ENCODE assay signal across 9 cellular contexts in the genomic region with DNA sequence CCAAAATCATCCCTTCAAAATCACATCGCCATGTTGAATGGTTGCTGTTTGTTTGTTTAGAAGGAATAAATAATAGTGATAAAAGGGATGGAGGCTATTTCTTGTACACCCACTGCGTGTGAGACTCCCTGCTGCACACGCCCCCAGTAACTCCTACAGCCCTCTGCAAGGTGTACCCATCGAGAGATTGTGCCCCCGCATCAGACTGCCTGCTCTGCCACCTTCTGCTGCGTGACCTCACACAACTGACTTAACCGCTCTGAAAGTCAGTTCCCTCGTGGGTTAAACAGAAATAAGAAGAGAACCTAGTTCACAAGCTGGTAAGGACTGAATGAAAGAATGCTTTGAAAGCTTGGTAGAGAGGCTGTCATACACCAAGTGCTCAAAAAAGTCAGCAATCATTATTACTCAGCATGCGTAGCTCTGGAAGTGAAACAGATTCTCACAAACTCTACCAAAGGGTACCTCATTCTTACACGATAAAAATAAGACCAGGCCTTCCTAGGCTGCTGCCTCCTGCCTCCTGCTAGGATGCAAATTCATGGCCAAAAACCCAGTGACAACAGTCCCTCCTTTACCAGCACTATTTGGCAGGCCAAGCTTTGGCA.
A peak's percentile ranks its signal among the peaks of the same experiment; 100 is the strongest.
DNase-seq lines count a peak whose midpoint lies in the region; ATAC-seq and TF ChIP-seq lines count a peak whose summit lies in the region.
"Had no signal": no experiment of that assay in that cellular context is flagged by ENCODE, and none has a peak within 500 bp of the region (broad histone marks: within the 10 kb centered on the region; RNA-seq: fewer than 3 reads in every experiment).

No MANE protein-coding gene starts in this region.

- no peaks in the 10 kb centered on the region for H3K36me3 ChIP-seq in stomach
- H3K36me3 ChIP-seq: upper lobe of left lung had no signal

- 70 to 76% (median 73%) methylated on average over 10 of the region's 10 CpGs for WGBS in stomach, 5 donors

- peak; percentile 58 for ATAC-seq in HG03097 (IDR thresholded peaks at IDR 0.05; ENCODE audit: low FRiP score, unreplicated experiment)

- DNase-seq in NCI-H1092 treated with DMSO at 0.1 percent for 48 hours (lab: John Stamatoyannopoulos, UW) = peak; percentile 61
- DNase-seq in NCI-H1092 (lab: John Stamatoyannopoulos, UW) = no peak
- peak; percentile 53 for DNase-seq in choroid plexus epithelial cell (ENCODE audit: low read depth)
- no peak for DNase-seq in stomach
- no peak for DNase-seq in stimulated activated CD8-positive, alpha-beta memory T cell treated with anti-CD3 and anti-CD28 coated beads, Interleukin-4, amount 100 ng/mL, for 48 hours
- DNase-seq in stimulated activated naive CD4-positive, alpha-beta T cell (lab: John Stamatoyannopoulos, UW) = no peak
- DNase-seq in GDM1 (lab: John Stamatoyannopoulos, UW) = no peak

- TF ChIP-seq POLR2A in stomach (IDR thresholded peaks at IDR 0.05) = no peak

- TF ChIP-seq CTCF in choroid plexus epithelial cell (conservative IDR thresholded peaks at IDR 0.05; ENCODE audit: low read depth, low read length) = no peak
- TF ChIP-seq CTCF in stomach (IDR thresholded peaks at IDR 0.05) = no peak

- H3K4me3 ChIP-seq in choroid plexus epithelial cell (ENCODE audit: low read depth, low read length) (no peak overlapping the region), stomach (no peak overlapping the region)
- H3K4me3 ChIP-seq: upper lobe of left lung had no signal

- no peaks in the 10 kb centered on the region for H3K27me3 ChIP-seq in stomach
- H3K27me3 ChIP-seq: upper lobe of left lung had no signal

- intact Hi-C loops in stomach (cut with DNase I; ENCODE audit: low total_unique reads) = no loop called here

- peak overlapping the region in 4 of 5 donors; percentile 7 to 59 (median 37) for H3K27ac ChIP-seq in stomach

- H3K9me3 ChIP-seq in stomach = no peaks in the 10 kb centered on the region
- H3K9me3 ChIP-seq: upper lobe of left lung had no signal

- TF ChIP-seq EP300 in stomach (IDR thresholded peaks at IDR 0.05) = no peak

- peaks cover 11 to 24% (median 15%) of the 10 kb centered on the region in 4 donors for H3K4me1 ChIP-seq in stomach

Comparison
In these comparisons a context has a peak if more than half of its experiments do, and no peak if none do; other contexts are left out.
1. DNase-seq: peak in NCI-H1092 treated with DMSO at 0.1 percent for 48 hours (single experiment) and choroid plexus epithelial cell (single experiment); none in NCI-H1092 (single experiment), stomach (single experiment), stimulated activated CD8-positive, alpha-beta memory T cell treated with anti-CD3 and anti-CD28 coated beads, Interleukin-4, amount 100 ng/mL, for 48 hours (single experiment), stimulated activated naive CD4-positive, alpha-beta T cell (0 of 6) and GDM1 (single experiment).